Comparison of ENCODE assay signal across 14 cellular contexts in the genomic region with DNA sequence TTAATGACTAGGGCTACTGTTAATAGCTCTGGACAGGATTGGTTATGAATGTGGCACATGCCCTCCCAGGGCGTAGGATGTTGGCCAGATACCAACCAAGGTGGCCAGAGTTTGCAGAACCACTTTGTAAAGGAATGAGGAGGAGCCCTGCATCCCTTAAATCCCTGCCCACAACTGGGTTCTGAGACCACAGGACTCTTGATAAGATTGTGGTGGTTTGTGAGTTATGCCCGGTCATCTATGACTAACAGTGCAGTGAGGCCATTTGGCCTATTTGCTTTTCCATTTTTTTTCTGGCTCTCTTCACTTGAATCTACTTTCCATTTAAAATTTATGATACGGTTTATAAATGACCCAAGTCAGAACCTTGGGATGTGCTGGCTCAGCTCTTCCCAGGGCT.
DNase-seq lines count a peak whose midpoint lies in the region; ATAC-seq and TF ChIP-seq lines count a peak whose summit lies in the region.
"Had no signal": no experiment of that assay in that cellular context is flagged by ENCODE, and none has a peak within 500 bp of the region (broad histone marks: within the 10 kb centered on the region; RNA-seq: fewer than 3 reads in every experiment).

No MANE protein-coding gene starts in this region.

- peak overlapping the region; percentile 55; the same call in 1 of the 2 replicates for H3K27ac ChIP-seq in HCT116 (ENCODE audit: low read depth, low read length)
- peak overlapping the region in 1 of 2 experiments; percentile 67; a peak in 2 of 4 replicates for H3K27ac ChIP-seq in SK-N-SH (ENCODE audit: low read depth in 2 of 2, low read length in 1 of 2)
- no peak overlapping the region for H3K27ac ChIP-seq in fibroblast of lung (ENCODE audit: insufficient read depth, low read length)
- no peak overlapping the region for H3K27ac ChIP-seq in WERI-Rb-1

- no TSS peak for BruUV-seq in HCT116 (replicated peaks; lab: Mats Ljungman, UMichigan)

- no peak overlapping the region for H2AFZ ChIP-seq in HCT116 (ENCODE audit: low read depth, low read length, poor library complexity, severe bottlenecking)
- no peak overlapping the region for H2AFZ ChIP-seq in SK-N-SH (ENCODE audit: low read depth)
- no peak overlapping the region for H2AFZ ChIP-seq in fibroblast of lung (ENCODE audit: low read length)

- H3K36me3 ChIP-seq in HCT116 (ENCODE audit: control insufficient read depth in 1 of 2, insufficient read depth in 2 of 2, low read length in 2 of 2) (no peaks in the 10 kb centered on the region), SK-N-SH (replicated peaks in 1 of 2; ENCODE audit: control insufficient read depth in 1 of 2, insufficient read depth in 2 of 2, low read length in 1 of 2) (no peaks in the 10 kb centered on the region), fibroblast of lung (ENCODE audit: control insufficient read depth, insufficient read depth, low read length) (no peaks in the 10 kb centered on the region), skeletal muscle satellite cell (ENCODE audit: insufficient read depth, low read length) (no peaks in the 10 kb centered on the region), WERI-Rb-1 (no peaks in the 10 kb centered on the region)

- TF ChIP-seq EP300 in SK-N-SH (IDR thresholded peaks at IDR 0.05; ENCODE audit: borderline replicate concordance in 1 of 2, low read depth in 1 of 2, low read length in 1 of 2) = peak; percentile 23 to 95; a peak in 2 of 4 replicates

- 14% methylated on average over 3 of the region's 3 CpGs for WGBS in SK-N-SH (ENCODE audit: low lambda C conversion rate)

- H3K79me2 ChIP-seq in HCT116 (ENCODE audit: insufficient read depth, low read length) (no peaks in the 10 kb centered on the region), SK-N-SH (ENCODE audit: insufficient read depth) (peaks cover 5% of the 10 kb centered on the region; the same call in 1 of the 2 replicates), fibroblast of lung (ENCODE audit: control insufficient read depth, insufficient read depth, low read length) (no peaks in the 10 kb centered on the region)

- H3K4me3 ChIP-seq in HCT116 (replicated peaks in 1 of 2; ENCODE audit: low read depth in 1 of 2, low read length in 2 of 2) (peak overlapping the region in 1 of 2 experiments; percentile 8; a peak in 1 of 4 replicates), SK-N-SH (ENCODE audit: low read depth in 2 of 2, low read length in 1 of 2) (0 out of 4 replicates have a peak overlapping the region, but pooled peaks of 1 of the 2 experiments have one; percentile 10), fibroblast of lung (replicated peaks in 1 of 4; ENCODE audit: control extremely low read depth in 1 of 4, insufficient read depth in 1 of 4, low read depth in 3 of 4, low read length in 4 of 4) (no peak overlapping the region), skeletal muscle satellite cell (ENCODE audit: low read length) (no peak overlapping the region), WERI-Rb-1 (ENCODE audit: low read depth, low read length) (no peak overlapping the region)

- no peak for TF ChIP-seq CTCF in HCT116 (IDR thresholded peaks at IDR 0.05 in 2 of 3, conservative IDR thresholded peaks at IDR 0.05 in 1 of 3; ENCODE audit: borderline replicate concordance in 1 of 3, insufficient read depth in 1 of 3, low read depth in 2 of 3, low read length in 2 of 3)
- no peak for TF ChIP-seq CTCF in SK-N-SH (IDR thresholded peaks at IDR 0.05)
- no peak for TF ChIP-seq CTCF in fibroblast of lung (conservative IDR thresholded peaks at IDR 0.05 in 1 of 2, IDR thresholded peaks at IDR 0.05 in 1 of 2; ENCODE audit: low read depth in 1 of 2, low read length in 2 of 2)
- TF ChIP-seq CTCF in WERI-Rb-1 (IDR thresholded peaks at IDR 0.05; ENCODE audit: low read depth, low read length) = no peak

- RAD21 ChIA-PET in HCT116 (lab: Charles Lee; ENCODE audit: low non-redundant PET in 1 of 2, low total read pairs in 2 of 2, uncharacterized antibody in 2 of 2, unreplicated experiment in 2 of 2) = no interaction called here

- H3K27me3 ChIP-seq in HCT116 (ENCODE audit: insufficient read depth, low read length) = no peaks in the 10 kb centered on the region
- H3K27me3 ChIP-seq in SK-N-SH (ENCODE audit: insufficient read depth) = no peaks in the 10 kb centered on the region
- H3K27me3 ChIP-seq in fibroblast of lung (ENCODE audit: control insufficient read depth, insufficient read depth, low read length) = no peaks in the 10 kb centered on the region
- H3K27me3 ChIP-seq in skeletal muscle satellite cell (ENCODE audit: control insufficient read depth, insufficient read depth, low read length) = no peaks in the 10 kb centered on the region
- H3K27me3 ChIP-seq in WERI-Rb-1 (ENCODE audit: insufficient read depth, low read depth, severe bottlenecking) = no peaks in the 10 kb centered on the region

- intact Hi-C loops in HCT116 (cut with micrococcal nuclease) = no loop called here

- CTCF ChIA-PET in HCT116 (lab: Charles Lee) = no interaction called here
- CTCF ChIA-PET in SK-N-SH (lab: Yijun Ruan, JAX) = interaction anchor here (0.6 to 1.6 kb wide), 10 partner anchors 8 to 967 kb away, joined by 3 to 5 read pairs (median 3); no protein-coding TSS in a partner anchor

- H3K9ac ChIP-seq in HCT116 (ENCODE audit: low read length) = 0 out of 2 replicates have a peak overlapping the region, but pooled peaks have one; percentile 21
- H3K9ac ChIP-seq in SK-N-SH = no peak overlapping the region
- no peak overlapping the region for H3K9ac ChIP-seq in fibroblast of lung (ENCODE audit: insufficient read depth, low read length)
- no peak overlapping the region for H3K9ac ChIP-seq in skeletal muscle satellite cell (ENCODE audit: low read depth, low read length)

- peak; percentile 14; the same call in 1 of the 2 replicates for TF ChIP-seq RAD21 in HCT116 (IDR thresholded peaks at IDR 0.05; ENCODE audit: low read depth)
- no peak for TF ChIP-seq RAD21 in SK-N-SH (IDR thresholded peaks at IDR 0.05; ENCODE audit: low read length)

- H3K9me2 ChIP-seq in HCT116 (ENCODE audit: insufficient read depth) (no peaks in the 10 kb centered on the region), SK-N-SH (no peaks in the 10 kb centered on the region)

- H3K9me3 ChIP-seq in HCT116 (ENCODE audit: control insufficient read depth in 1 of 2, insufficient read depth in 1 of 2, low read depth in 1 of 2, low read length in 2 of 2) = no peaks in the 10 kb centered on the region
- no peaks in the 10 kb centered on the region for H3K9me3 ChIP-seq in SK-N-SH
- H3K9me3 ChIP-seq in fibroblast of lung (ENCODE audit: control insufficient read depth, insufficient read depth, low read depth, low read length) = no peaks in the 10 kb centered on the region
- no peaks in the 10 kb centered on the region for H3K9me3 ChIP-seq in skeletal muscle satellite cell (replicated peaks; ENCODE audit: low read length)
- no peaks in the 10 kb centered on the region for H3K9me3 ChIP-seq in WERI-Rb-1 (ENCODE audit: severe bottlenecking)

- TF ChIP-seq POLR2A in HCT116 (IDR thresholded peaks at IDR 0.05; ENCODE audit: borderline replicate concordance, extremely low read depth, insufficient read depth, insufficient read length) = no peak

- ATAC-seq in HCT116 = peak; percentile 83
- ATAC-seq: T-cell had no signal

- H3K4me2 ChIP-seq in HCT116 (ENCODE audit: low read length) (peak overlapping the region; percentile 69), SK-N-SH (peak overlapping the region; percentile 61), fibroblast of lung (ENCODE audit: extremely low read depth, insufficient read depth, low read length) (no peak overlapping the region), skeletal muscle satellite cell (ENCODE audit: low read length) (peak overlapping the region; percentile 33)

- H3K4me1 ChIP-seq in HCT116 (ENCODE audit: control insufficient read depth in 1 of 2, insufficient read depth in 2 of 2, low read length in 2 of 2) (peaks cover 52 to 69% of the 10 kb centered on the region in 2 experiments), SK-N-SH (ENCODE audit: control insufficient read depth in 1 of 2, insufficient read depth in 2 of 2, low read depth in 1 of 2, low read length in 1 of 2) (peaks cover 17 to 30% of the 10 kb centered on the region in 2 experiments), fibroblast of lung (ENCODE audit: control insufficient read depth, extremely low read depth, insufficient read depth, low read length) (peaks cover 22% of the 10 kb centered on the region), skeletal muscle satellite cell (ENCODE audit: control insufficient read depth, insufficient read depth, low read length) (peaks cover 25% of the 10 kb centered on the region)

- H4K20me1 ChIP-seq in HCT116 (ENCODE audit: insufficient read depth) (no peaks in the 10 kb centered on the region), SK-N-SH (ENCODE audit: insufficient read depth) (0 out of 2 replicates have a peak, but pooled peaks cover 9% of the 10 kb centered on the region), fibroblast of lung (ENCODE audit: control insufficient read depth, extremely low read depth, insufficient read depth, low read length) (no peaks in the 10 kb centered on the region)

- POLR2A ChIA-PET in HCT116 (lab: Charles Lee) (interaction anchor here (1.3 to 1.4 kb wide), 2 partner anchors 17 to 18 kb away, joined by 4 read pairs; no protein-coding TSS in a partner anchor), SK-N-SH (lab: Yijun Ruan, JAX) (no interaction called here)

- peaks cover 16% of the 10 kb centered on the region for H3F3A ChIP-seq in SK-N-SH (replicated peaks; ENCODE audit: insufficient read depth)

- DNase-seq in HCT116 (ENCODE audit: low read depth, low spot score) (peak; percentile 77), SK-N-SH (no peak), fibroblast of lung (ENCODE audit: low read depth in 2 of 2) (peak; percentile 63 to 99), WERI-Rb-1 (no peak)
- no peak for DNase-seq in effector CD4-positive, alpha-beta T cell
- DNase-seq in NK-92 treated with Interleukin-12 subunit alpha and Interleukin-12 subunit beta, amount 100 ng/mL, for 24 hours (lab: John Stamatoyannopoulos, UW) = no peak
- DNase-seq in activated CD4-positive, alpha-beta T cell treated with anti-CD3 and anti-CD28 coated beads for 48 hours = no peak
- DNase-seq: effector CD8-positive, alpha-beta T cell; hippocampal formation; NCI-H146; NCI-H69; substantia nigra; T-cell had no signal

TF ChIP-seq in HCT116, 20 proteins besides CTCF, POLR2A, EP300 and RAD21 (continues in another document):
- TF ChIP-seq FOSL1 (IDR thresholded peaks at IDR 0.05; ENCODE audit: low read depth) (peak; percentile 70), CEBPB (IDR thresholded peaks at IDR 0.05; ENCODE audit: low read depth) (0 out of 2 replicates have a peak, but pooled peaks have one; percentile 23), SP1 (IDR thresholded peaks at IDR 0.05; ENCODE audit: low read depth) (peak; percentile 69), YY1 (IDR thresholded peaks at IDR 0.05; ENCODE audit: extremely low read depth, insufficient replicate concordance, low read depth, low read length) (no peak)

TF ChIP-seq in SK-N-SH, 30 proteins besides CTCF, POLR2A, EP300 and RAD21 (continues in another document):
- TF ChIP-seq, protein P1, sequence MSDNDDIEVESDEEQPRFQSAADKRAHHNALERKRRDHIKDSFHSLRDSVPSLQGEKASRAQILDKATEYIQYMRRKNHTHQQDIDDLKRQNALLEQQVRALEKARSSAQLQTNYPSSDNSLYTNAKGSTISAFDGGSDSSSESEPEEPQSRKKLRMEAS (IDR thresholded peaks at IDR 0.05; ENCODE audit: low read depth) = peak; percentile 39; the same call in 1 of the 2 replicates
- TF ChIP-seq TEAD4 (IDR thresholded peaks at IDR 0.05; ENCODE audit: borderline replicate concordance, insufficient read depth) = peak; percentile 99

Comparison
In these comparisons a context has a peak if more than half of its experiments do, and no peak if none do; other contexts are left out.
1. DNase-seq: peak in HCT116 (single experiment) and fibroblast of lung (2 of 2); none in SK-N-SH (single experiment), effector CD4-positive, alpha-beta T cell (single experiment), NK-92 treated with Interleukin-12 subunit alpha and Interleukin-12 subunit beta, amount 100 ng/mL, for 24 hours (single experiment), activated CD4-positive, alpha-beta T cell treated with anti-CD3 and anti-CD28 coated beads for 48 hours (single experiment) and WERI-Rb-1 (single experiment).